In genomic region chr9:78609471-78609870, GRCh38 we compare ENCODE assay signal across 14 cellular contexts.
DNase-seq lines count a peak whose midpoint lies in the region; ATAC-seq and TF ChIP-seq lines count a peak whose summit lies in the region.
"Had no signal": no experiment of that assay in that cellular context is flagged by ENCODE, and none has a peak within 500 bp of the region (broad histone marks: within the 10 kb centered on the region; RNA-seq: fewer than 3 reads in every experiment).

No MANE protein-coding gene starts in this region.

- H3K4me1 ChIP-seq in suprapubic skin = no peaks in the 10 kb centered on the region

- H3K27ac ChIP-seq in suprapubic skin = no peak overlapping the region
- H3K27ac ChIP-seq: C4-2B, GM23248, thoracic aorta had no signal

- no peak overlapping the region for H3K4me3 ChIP-seq in suprapubic skin
- H3K4me3 ChIP-seq: GM23248, thoracic aorta had no signal

- H3K9me3 ChIP-seq in suprapubic skin = no peaks in the 10 kb centered on the region
- H3K9me3 ChIP-seq: thoracic aorta had no signal

- DNase-seq in COR-L47 (lab: John Stamatoyannopoulos, UW) (peak; percentile 18), NCI-H1436 treated with DMSO at 0.1 percent for 48 hours (lab: John Stamatoyannopoulos, UW) (peak; percentile 95), NCI-H345 treated with DMSO at 0.1 percent for 48 hours (lab: John Stamatoyannopoulos, UW; ENCODE audit: unreplicated experiment) (peak; percentile 7), left kidney (ENCODE audit: low read depth, low spot score) (peak; percentile 79), suprapubic skin (ENCODE audit: low spot score in 2 of 2) (no peak), foreskin melanocyte (no peak)
- no peak for DNase-seq in activated T-cell treated with anti-CD3 and anti-CD28 coated beads, Interleukin-2, amount 50 U/mL, for 1 hour
- DNase-seq: GM23248, mesendoderm, T1000 had no signal

- 72% methylated on average over 8 of the region's 8 CpGs for WGBS in suprapubic skin

- no peak for TF ChIP-seq EP300 in suprapubic skin (IDR thresholded peaks at IDR 0.05)

- TF ChIP-seq POLR2A in suprapubic skin (IDR thresholded peaks at IDR 0.05) = no peak

- H3K36me3 ChIP-seq in suprapubic skin = no peaks in the 10 kb centered on the region
- H3K36me3 ChIP-seq: thoracic aorta had no signal

- no peak for TF ChIP-seq CTCF in suprapubic skin (IDR thresholded peaks at IDR 0.05)

- no peak for ATAC-seq in HG02798 (IDR thresholded peaks at IDR 0.05; ENCODE audit: poor library complexity, unreplicated experiment)
- ATAC-seq: activated CD4-positive, CD25-positive, alpha-beta regulatory T cell treated with anti-CD3 and anti-CD28 coated beads, Interleukin-2, amount 50 U/mL, for 24 hours had no signal

- H3K27me3 ChIP-seq in suprapubic skin = no peaks in the 10 kb centered on the region

Comparison
In these comparisons a context has a peak if more than half of its experiments do, and no peak if none do; other contexts are left out.
1. DNase-seq: peak in COR-L47 (single experiment), NCI-H1436 treated with DMSO at 0.1 percent for 48 hours (single experiment), NCI-H345 treated with DMSO at 0.1 percent for 48 hours (single experiment) and left kidney (single experiment); none in suprapubic skin (0 of 2), foreskin melanocyte (single experiment) and activated T-cell treated with anti-CD3 and anti-CD28 coated beads, Interleukin-2, amount 50 U/mL, for 1 hour (single experiment).